In genomic region chr20:58040447-58041290, GRCh38 we compare ENCODE assay signal across 24 cellular contexts.
"Had no signal": no experiment of that assay in that cellular context is flagged by ENCODE, and none has a peak within 500 bp of the region (broad histone marks: within the 10 kb centered on the region; RNA-seq: fewer than 3 reads in every experiment).

No MANE protein-coding gene starts in this region.

- H3K36me3 Mint-ChIP-seq: activated naive CD4-positive, alpha-beta T cell treated with anti-CD3 and anti-CD28 coated beads, Interleukin-2, amount 50 U/mL, for 72 hours had no signal

- H3K4me1 Mint-ChIP-seq: activated CD4-positive, alpha-beta T cell treated with anti-CD3 and anti-CD28 coated beads, Interleukin-2, amount 10 ng/mL, durations not matched to agents 7 days and 5 days had no signal

- H3K4me3 ChIP-seq: adrenal gland, esophagus squamous epithelium, lower lobe of right lung, right atrium auricular region, suprapubic skin, upper lobe of left lung had no signal

- FAIRE-seq: endothelial cell of umbilical vein, small intestine had no signal

- H3K9me3 Mint-ChIP-seq: activated CD4-positive, alpha-beta T cell treated with anti-CD3 and anti-CD28 coated beads, Interleukin-2, amount 10 ng/mL, durations not matched to agents 7 days and 5 days; activated naive CD4-positive, alpha-beta T cell treated with anti-CD3 and anti-CD28 coated beads, Interleukin-2, amount 50 U/mL, for 72 hours; activated T-helper 1 cell treated with anti-CD3 and anti-CD28 coated beads, Interleukin-12 subunit alpha, Interleukin-12 subunit beta, Interleukin-2, Interleukin-4 antibody, amounts not matched to agents 30 ng/mL and 10 ng/mL and 1 ng/mL, durations not matched to agents 14 hours and 24 hours and 36 hours; nephron; stimulated activated naive CD8-positive, alpha-beta T cell treated with anti-CD3 and anti-CD28 coated beads, Interleukin-15, Interleukin-2, amounts not matched to agents 100 ng/mL and 50 ng/mL, for 24 hours had no signal

- H3K9me3 ChIP-seq: adrenal gland, esophagus squamous epithelium, lower lobe of right lung, right atrium auricular region, suprapubic skin, upper lobe of left lung had no signal

- H3K36me3 ChIP-seq: adrenal gland, esophagus squamous epithelium, lower lobe of right lung, right atrium auricular region, suprapubic skin, upper lobe of left lung had no signal

- H3K27ac Mint-ChIP-seq: activated CD4-positive, alpha-beta T cell treated with anti-CD3 and anti-CD28 coated beads, Interleukin-2, amount 10 ng/mL, durations not matched to agents 7 days and 5 days; activated naive CD4-positive, alpha-beta T cell treated with anti-CD3 and anti-CD28 coated beads, Interleukin-2, amount 50 U/mL, for 72 hours; activated T-helper 1 cell treated with anti-CD3 and anti-CD28 coated beads, Interleukin-12 subunit alpha, Interleukin-12 subunit beta, Interleukin-2, Interleukin-4 antibody, amounts not matched to agents 30 ng/mL and 10 ng/mL and 1 ng/mL, durations not matched to agents 14 hours and 24 hours and 36 hours; progenitor cell of endocrine pancreas; stimulated activated naive CD8-positive, alpha-beta T cell treated with anti-CD3 and anti-CD28 coated beads, Interleukin-15, Interleukin-2, amounts not matched to agents 100 ng/mL and 50 ng/mL, for 24 hours had no signal

- H3K4me1 ChIP-seq: adrenal gland, lower lobe of right lung had no signal

- H3K27me3 Mint-ChIP-seq: activated CD4-positive, alpha-beta T cell treated with anti-CD3 and anti-CD28 coated beads, Interleukin-2, amount 10 ng/mL, durations not matched to agents 7 days and 5 days; stimulated activated naive CD8-positive, alpha-beta T cell treated with anti-CD3 and anti-CD28 coated beads, Interleukin-15, Interleukin-2, amounts not matched to agents 100 ng/mL and 50 ng/mL, for 24 hours had no signal

- H3K27me3 ChIP-seq: adrenal gland, right atrium auricular region, upper lobe of left lung had no signal

- H3K4me3 Mint-ChIP-seq: activated CD4-positive, alpha-beta T cell treated with anti-CD3 and anti-CD28 coated beads, Interleukin-2, amount 10 ng/mL, durations not matched to agents 7 days and 5 days; activated T-helper 1 cell treated with anti-CD3 and anti-CD28 coated beads, Interleukin-12 subunit alpha, Interleukin-12 subunit beta, Interleukin-2, Interleukin-4 antibody, amounts not matched to agents 30 ng/mL and 10 ng/mL and 1 ng/mL, durations not matched to agents 14 hours and 24 hours and 36 hours; nephron; stimulated activated naive CD8-positive, alpha-beta T cell treated with anti-CD3 and anti-CD28 coated beads, Interleukin-15, Interleukin-2, amounts not matched to agents 100 ng/mL and 50 ng/mL, for 24 hours had no signal

- DNase-seq: activated CD4-positive, alpha-beta T cell treated with anti-CD3 and anti-CD28 coated beads, Interleukin-2, amount 10 ng/mL, durations not matched to agents 7 days and 5 days; activated gamma-delta T cell treated with Interleukin-2 at 50 U/mL for 16 hours; activated T-cell treated with anti-CD3 and anti-CD28 coated beads for 4 hours; dermis blood vessel endothelial cell; effector memory CD4-positive, alpha-beta T cell; esophagus squamous epithelium; left colon; lower lobe of right lung; midbrain; occipital lobe; small intestine; stimulated activated CD4-positive, alpha-beta T cell treated with anti-CD3 and anti-CD28 coated beads, Interleukin-15, amount 100 ng/mL, for 24 hours; stimulated activated CD4-positive, alpha-beta T cell treated with anti-CD3 and anti-CD28 coated beads, Interleukin-2, amount 100 ng/mL, for 48 hours; T1000; upper lobe of left lung had no signal

- H3K27ac ChIP-seq: esophagus squamous epithelium, lower lobe of right lung, right atrium auricular region, suprapubic skin, upper lobe of left lung had no signal
